Comparison of ENCODE assay signal across 1 cellular context in genomic region chr17:3968017-3968416, GRCh38.
TF ChIP-seq lines count a peak whose summit lies in the region.

No MANE protein-coding gene starts in this region.

TF ChIP-seq in K562, 482 proteins besides CTCF, POLR2A, EP300 and RAD21:
- no peak for TF ChIP-seq ZNF133 (CRISPR knock-in tag; IDR thresholded peaks at IDR 0.05)
- TF ChIP-seq FOXJ3 (CRISPR knock-in tag; IDR thresholded peaks at IDR 0.05), result no peak
- no peak for TF ChIP-seq TBL1XR1 (IDR thresholded peaks at IDR 0.05; ENCODE audit: low read length in 2 of 2)
